Comparison of ENCODE assay signal across 1 cellular context in the genomic region with DNA sequence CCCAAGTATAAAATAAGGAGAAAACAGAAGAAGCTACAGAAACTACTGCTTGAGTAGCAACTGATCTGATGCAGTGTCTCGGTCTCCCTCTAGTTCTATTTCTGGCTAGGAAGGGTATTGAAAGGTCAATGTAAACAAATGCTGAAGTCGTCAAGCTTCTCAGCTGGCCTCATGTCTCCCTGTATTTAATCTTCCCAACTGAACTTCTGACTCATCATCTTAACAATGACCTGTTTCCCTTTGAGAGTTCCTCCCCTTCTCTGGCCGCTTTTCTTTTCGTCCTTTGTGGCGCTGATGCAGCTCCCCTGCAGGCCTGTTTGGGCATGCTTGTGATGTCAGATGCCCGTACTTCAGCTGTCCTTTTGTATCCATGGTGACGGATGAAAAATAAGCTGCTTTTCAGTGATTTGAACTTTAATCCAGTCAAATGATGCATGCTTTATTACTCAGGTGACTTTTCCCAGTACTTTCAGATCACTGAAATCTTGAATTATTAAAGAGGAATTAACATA.
TF ChIP-seq lines count a peak whose summit lies in the region.

No MANE protein-coding gene starts in this region.

TF ChIP-seq in K562, 482 proteins besides CTCF, POLR2A, EP300 and RAD21 (continued from another document and continues in another):
- TF ChIP-seq, protein P1, sequence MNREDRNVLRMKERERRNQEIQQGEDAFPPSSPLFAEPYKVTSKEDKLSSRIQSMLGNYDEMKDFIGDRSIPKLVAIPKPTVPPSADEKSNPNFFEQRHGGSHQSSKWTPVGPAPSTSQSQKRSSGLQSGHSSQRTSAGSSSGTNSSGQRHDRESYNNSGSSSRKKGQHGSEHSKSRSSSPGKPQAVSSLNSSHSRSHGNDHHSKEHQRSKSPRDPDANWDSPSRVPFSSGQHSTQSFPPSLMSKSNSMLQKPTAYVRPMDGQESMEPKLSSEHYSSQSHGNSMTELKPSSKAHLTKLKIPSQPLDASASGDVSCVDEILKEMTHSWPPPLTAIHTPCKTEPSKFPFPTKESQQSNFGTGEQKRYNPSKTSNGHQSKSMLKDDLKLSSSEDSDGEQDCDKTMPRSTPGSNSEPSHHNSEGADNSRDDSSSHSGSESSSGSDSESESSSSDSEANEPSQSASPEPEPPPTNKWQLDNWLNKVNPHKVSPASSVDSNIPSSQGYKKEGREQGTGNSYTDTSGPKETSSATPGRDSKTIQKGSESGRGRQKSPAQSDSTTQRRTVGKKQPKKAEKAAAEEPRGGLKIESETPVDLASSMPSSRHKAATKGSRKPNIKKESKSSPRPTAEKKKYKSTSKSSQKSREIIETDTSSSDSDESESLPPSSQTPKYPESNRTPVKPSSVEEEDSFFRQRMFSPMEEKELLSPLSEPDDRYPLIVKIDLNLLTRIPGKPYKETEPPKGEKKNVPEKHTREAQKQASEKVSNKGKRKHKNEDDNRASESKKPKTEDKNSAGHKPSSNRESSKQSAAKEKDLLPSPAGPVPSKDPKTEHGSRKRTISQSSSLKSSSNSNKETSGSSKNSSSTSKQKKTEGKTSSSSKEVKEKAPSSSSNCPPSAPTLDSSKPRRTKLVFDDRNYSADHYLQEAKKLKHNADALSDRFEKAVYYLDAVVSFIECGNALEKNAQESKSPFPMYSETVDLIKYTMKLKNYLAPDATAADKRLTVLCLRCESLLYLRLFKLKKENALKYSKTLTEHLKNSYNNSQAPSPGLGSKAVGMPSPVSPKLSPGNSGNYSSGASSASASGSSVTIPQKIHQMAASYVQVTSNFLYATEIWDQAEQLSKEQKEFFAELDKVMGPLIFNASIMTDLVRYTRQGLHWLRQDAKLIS (CRISPR knock-in tag; IDR thresholded peaks at IDR 0.05), result no peak
- TF ChIP-seq SRSF1 (IDR thresholded peaks at IDR 0.05; ENCODE audit: low read depth, low read length) (no peak), FOXA1 (IDR thresholded peaks at IDR 0.05; ENCODE audit: borderline replicate concordance) (no peak), ILF3 (IDR thresholded peaks at IDR 0.05; ENCODE audit: borderline replicate concordance) (no peak), TCF7L2 (IDR thresholded peaks at IDR 0.05; ENCODE audit: low read depth, low read length) (no peak), ZNF699 (CRISPR knock-in tag; IDR thresholded peaks at IDR 0.05; ENCODE audit: insufficient replicate concordance) (no peak), HEY1 (CRISPR knock-in tag; IDR thresholded peaks at IDR 0.05; ENCODE audit: borderline replicate concordance) (no peak), XRCC5 (IDR thresholded peaks at IDR 0.05; ENCODE audit: low read depth, low read length) (no peak), SMAD4 (CRISPR knock-in tag; conservative IDR thresholded peaks at IDR 0.05) (peak; percentile 88), CBX2 (IDR thresholded peaks at IDR 0.05; ENCODE audit: insufficient read depth, low read length, poor library complexity, severe bottlenecking) (no peak), ATF6 (CRISPR knock-in tag; IDR thresholded peaks at IDR 0.05) (no peak), SREBF2 (CRISPR knock-in tag; IDR thresholded peaks at IDR 0.05) (no peak), YBX1 (IDR thresholded peaks at IDR 0.05) (no peak), FOSL1 (tag; conservative IDR thresholded peaks at IDR 0.05) (peak; percentile 97), CEBPZ (IDR thresholded peaks at IDR 0.05; ENCODE audit: borderline replicate concordance, low read depth, low read length) (no peak), CBFA2T2 (conservative IDR thresholded peaks at IDR 0.05) (peak; percentile 45), MEF2A (IDR thresholded peaks at IDR 0.05; ENCODE audit: control insufficient read depth, low read depth, low read length) (peak; percentile 99), KHSRP (IDR thresholded peaks at IDR 0.05) (peak; percentile 38; the same call in 1 of the 2 replicates), SMARCB1 (IDR thresholded peaks at IDR 0.05; ENCODE audit: insufficient read length, low read depth) (no peak), XRCC3 (IDR thresholded peaks at IDR 0.05) (no peak), HNRNPK (IDR thresholded peaks at IDR 0.05; ENCODE audit: low read depth, low read length, poor library complexity, severe bottlenecking) (no peak), PTTG1 (tag; IDR thresholded peaks at IDR 0.05; ENCODE audit: low read depth) (no peak), SOX6 (IDR thresholded peaks at IDR 0.05) (peak; percentile 99), NRF1 (conservative IDR thresholded peaks at IDR 0.05 in 1 of 2, IDR thresholded peaks at IDR 0.05 in 1 of 2) (peak; percentile 65 to 70), TRIM24 (IDR thresholded peaks at IDR 0.05) (peak; percentile 68 to 81), RBM14 (IDR thresholded peaks at IDR 0.05; ENCODE audit: borderline replicate concordance, insufficient read depth, low read depth, low read length) (no peak), ZBTB33 (CRISPR knock-in tag; IDR thresholded peaks at IDR 0.05) (no peak)
- TF ChIP-seq, protein P2, sequence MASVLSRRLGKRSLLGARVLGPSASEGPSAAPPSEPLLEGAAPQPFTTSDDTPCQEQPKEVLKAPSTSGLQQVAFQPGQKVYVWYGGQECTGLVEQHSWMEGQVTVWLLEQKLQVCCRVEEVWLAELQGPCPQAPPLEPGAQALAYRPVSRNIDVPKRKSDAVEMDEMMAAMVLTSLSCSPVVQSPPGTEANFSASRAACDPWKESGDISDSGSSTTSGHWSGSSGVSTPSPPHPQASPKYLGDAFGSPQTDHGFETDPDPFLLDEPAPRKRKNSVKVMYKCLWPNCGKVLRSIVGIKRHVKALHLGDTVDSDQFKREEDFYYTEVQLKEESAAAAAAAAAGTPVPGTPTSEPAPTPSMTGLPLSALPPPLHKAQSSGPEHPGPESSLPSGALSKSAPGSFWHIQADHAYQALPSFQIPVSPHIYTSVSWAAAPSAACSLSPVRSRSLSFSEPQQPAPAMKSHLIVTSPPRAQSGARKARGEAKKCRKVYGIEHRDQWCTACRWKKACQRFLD (CRISPR knock-in tag; IDR thresholded peaks at IDR 0.05), result no peak
- TF ChIP-seq, protein P3, sequence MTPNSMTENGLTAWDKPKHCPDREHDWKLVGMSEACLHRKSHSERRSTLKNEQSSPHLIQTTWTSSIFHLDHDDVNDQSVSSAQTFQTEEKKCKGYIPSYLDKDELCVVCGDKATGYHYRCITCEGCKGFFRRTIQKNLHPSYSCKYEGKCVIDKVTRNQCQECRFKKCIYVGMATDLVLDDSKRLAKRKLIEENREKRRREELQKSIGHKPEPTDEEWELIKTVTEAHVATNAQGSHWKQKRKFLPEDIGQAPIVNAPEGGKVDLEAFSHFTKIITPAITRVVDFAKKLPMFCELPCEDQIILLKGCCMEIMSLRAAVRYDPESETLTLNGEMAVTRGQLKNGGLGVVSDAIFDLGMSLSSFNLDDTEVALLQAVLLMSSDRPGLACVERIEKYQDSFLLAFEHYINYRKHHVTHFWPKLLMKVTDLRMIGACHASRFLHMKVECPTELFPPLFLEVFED (CRISPR knock-in tag; conservative IDR thresholded peaks at IDR 0.05), result 0 out of 2 replicates have a peak, but pooled peaks have one; percentile 61
- TF ChIP-seq, protein P4, sequence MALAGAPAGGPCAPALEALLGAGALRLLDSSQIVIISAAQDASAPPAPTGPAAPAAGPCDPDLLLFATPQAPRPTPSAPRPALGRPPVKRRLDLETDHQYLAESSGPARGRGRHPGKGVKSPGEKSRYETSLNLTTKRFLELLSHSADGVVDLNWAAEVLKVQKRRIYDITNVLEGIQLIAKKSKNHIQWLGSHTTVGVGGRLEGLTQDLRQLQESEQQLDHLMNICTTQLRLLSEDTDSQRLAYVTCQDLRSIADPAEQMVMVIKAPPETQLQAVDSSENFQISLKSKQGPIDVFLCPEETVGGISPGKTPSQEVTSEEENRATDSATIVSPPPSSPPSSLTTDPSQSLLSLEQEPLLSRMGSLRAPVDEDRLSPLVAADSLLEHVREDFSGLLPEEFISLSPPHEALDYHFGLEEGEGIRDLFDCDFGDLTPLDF (CRISPR knock-in tag; IDR thresholded peaks at IDR 0.05), result no peak
- TF ChIP-seq, protein P5, sequence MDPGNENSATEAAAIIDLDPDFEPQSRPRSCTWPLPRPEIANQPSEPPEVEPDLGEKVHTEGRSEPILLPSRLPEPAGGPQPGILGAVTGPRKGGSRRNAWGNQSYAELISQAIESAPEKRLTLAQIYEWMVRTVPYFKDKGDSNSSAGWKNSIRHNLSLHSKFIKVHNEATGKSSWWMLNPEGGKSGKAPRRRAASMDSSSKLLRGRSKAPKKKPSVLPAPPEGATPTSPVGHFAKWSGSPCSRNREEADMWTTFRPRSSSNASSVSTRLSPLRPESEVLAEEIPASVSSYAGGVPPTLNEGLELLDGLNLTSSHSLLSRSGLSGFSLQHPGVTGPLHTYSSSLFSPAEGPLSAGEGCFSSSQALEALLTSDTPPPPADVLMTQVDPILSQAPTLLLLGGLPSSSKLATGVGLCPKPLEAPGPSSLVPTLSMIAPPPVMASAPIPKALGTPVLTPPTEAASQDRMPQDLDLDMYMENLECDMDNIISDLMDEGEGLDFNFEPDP (CRISPR knock-in tag; IDR thresholded peaks at IDR 0.05), result no peak
- TF ChIP-seq, protein P6, sequence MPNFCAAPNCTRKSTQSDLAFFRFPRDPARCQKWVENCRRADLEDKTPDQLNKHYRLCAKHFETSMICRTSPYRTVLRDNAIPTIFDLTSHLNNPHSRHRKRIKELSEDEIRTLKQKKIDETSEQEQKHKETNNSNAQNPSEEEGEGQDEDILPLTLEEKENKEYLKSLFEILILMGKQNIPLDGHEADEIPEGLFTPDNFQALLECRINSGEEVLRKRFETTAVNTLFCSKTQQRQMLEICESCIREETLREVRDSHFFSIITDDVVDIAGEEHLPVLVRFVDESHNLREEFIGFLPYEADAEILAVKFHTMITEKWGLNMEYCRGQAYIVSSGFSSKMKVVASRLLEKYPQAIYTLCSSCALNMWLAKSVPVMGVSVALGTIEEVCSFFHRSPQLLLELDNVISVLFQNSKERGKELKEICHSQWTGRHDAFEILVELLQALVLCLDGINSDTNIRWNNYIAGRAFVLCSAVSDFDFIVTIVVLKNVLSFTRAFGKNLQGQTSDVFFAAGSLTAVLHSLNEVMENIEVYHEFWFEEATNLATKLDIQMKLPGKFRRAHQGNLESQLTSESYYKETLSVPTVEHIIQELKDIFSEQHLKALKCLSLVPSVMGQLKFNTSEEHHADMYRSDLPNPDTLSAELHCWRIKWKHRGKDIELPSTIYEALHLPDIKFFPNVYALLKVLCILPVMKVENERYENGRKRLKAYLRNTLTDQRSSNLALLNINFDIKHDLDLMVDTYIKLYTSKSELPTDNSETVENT (CRISPR knock-in tag; IDR thresholded peaks at IDR 0.05), result no peak
- TF ChIP-seq, protein P7, sequence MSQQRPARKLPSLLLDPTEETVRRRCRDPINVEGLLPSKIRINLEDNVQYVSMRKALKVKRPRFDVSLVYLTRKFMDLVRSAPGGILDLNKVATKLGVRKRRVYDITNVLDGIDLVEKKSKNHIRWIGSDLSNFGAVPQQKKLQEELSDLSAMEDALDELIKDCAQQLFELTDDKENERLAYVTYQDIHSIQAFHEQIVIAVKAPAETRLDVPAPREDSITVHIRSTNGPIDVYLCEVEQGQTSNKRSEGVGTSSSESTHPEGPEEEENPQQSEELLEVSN (IDR thresholded peaks at IDR 0.05; ENCODE audit: borderline replicate concordance in 1 of 2, extremely low read depth in 1 of 2, insufficient read depth in 1 of 2, insufficient read length in 1 of 2, low read depth in 1 of 2, low read length in 1 of 2, poor library complexity in 1 of 2, severe bottlenecking in 1 of 2), result peak in 1 of 2 experiments; percentile 15
